ENCODE assay signal across 8 cellular contexts in genomic region chr3:185744997-185745843, GRCh38.
A peak's percentile ranks its signal among the peaks of the same experiment; 100 is the strongest.
DNase-seq lines count a peak whose midpoint lies in the region; ATAC-seq, FAIRE-seq and TF ChIP-seq lines count a peak whose summit lies in the region.

No MANE protein-coding gene starts in this region.

- H3K4me1 ChIP-seq in K562 (replicated peaks in 1 of 2; ENCODE audit: control insufficient read depth in 2 of 2, insufficient read depth in 2 of 2, low read length in 2 of 2): peaks cover 4 to 15% of the 10 kb centered on the region in 2 experiments; a peak in 4 of 5 replicates
- no peaks in the 10 kb centered on the region for H3K4me1 ChIP-seq in esophagus muscularis mucosa
- no peaks in the 10 kb centered on the region for H3K4me1 ChIP-seq in pancreas

- 50% methylated on average over 12 of the region's 12 CpGs for WGBS in K562 (ENCODE audit: insufficient coverage, low coverage, missing lambda C conversion rate)
- 44% methylated on average over 12 of the region's 12 CpGs for WGBS in esophagus muscularis mucosa
- WGBS in pancreas, 2 donors: 58 to 64% methylated on average over 12 of the region's 12 CpGs

- H3K4me2 ChIP-seq in K562 (ENCODE audit: insufficient read depth, low read length): no peak overlapping the region

- no peak for TF ChIP-seq POLR2A in K562 (conservative IDR thresholded peaks at IDR 0.05)
- no peak for TF ChIP-seq POLR2A in esophagus muscularis mucosa (IDR thresholded peaks at IDR 0.05; ENCODE audit: low read depth)

- CTCF ChIA-PET in K562 (lab: Yijun Ruan, JAX; ENCODE audit: low intra/inter-chr PET ratio): no interaction called here

- no peaks in the 10 kb centered on the region for H3K27me3 Mint-ChIP-seq in osteocyte (ENCODE audit: unreplicated experiment)

- DNase-seq in GM18507 (ENCODE audit: extremely low spot score, insufficient read length, low read depth): no peak
- DNase-seq in K562 (ENCODE audit: extremely low read depth in 1 of 4, low spot score in 3 of 4): no peak
- DNase-seq in osteocyte (ENCODE audit: extremely low spot score, unreplicated experiment): no peak
- no peak for DNase-seq in esophagus muscularis mucosa (ENCODE audit: extremely low spot score)
- DNase-seq in NCI-H1105 (lab: John Stamatoyannopoulos, UW): no peak
- DNase-seq in pancreas: no peak

- POLR2A ChIA-PET in K562 (lab: Yijun Ruan, JAX): interaction anchor here (0.5 to 2.5 kb wide), 5 partner anchors 10 to 171 kb away, joined by 3 to 18 read pairs (median 3); no protein-coding TSS in a partner anchor

- H3K9me3 ChIP-seq in K562 (replicated peaks; ENCODE audit: control insufficient read depth, insufficient read depth, low read depth, low read length) (no peaks in the 10 kb centered on the region), esophagus muscularis mucosa (no peaks in the 10 kb centered on the region), pancreas (no peaks in the 10 kb centered on the region)

- H3K27me3 ChIP-seq in K562 (ENCODE audit: control insufficient read depth in 2 of 2, insufficient read depth in 2 of 2, low read length in 2 of 2): no peaks in the 10 kb centered on the region
- H3K27me3 ChIP-seq in esophagus muscularis mucosa: peaks cover 0 to 7% (median 0%) of the 10 kb centered on the region in 4 donors
- H3K27me3 ChIP-seq in pancreas: no peaks in the 10 kb centered on the region

- TF ChIP-seq RAD21 in K562 (CRISPR knock-in tag; conservative IDR thresholded peaks at IDR 0.05 in 1 of 2, IDR thresholded peaks at IDR 0.05 in 1 of 2): no peak

- peaks cover 4% of the 10 kb centered on the region; the same call in 1 of the 2 replicates for H4K20me1 ChIP-seq in K562 (replicated peaks; ENCODE audit: control insufficient read depth, insufficient read depth, low read length)

- TF ChIP-seq EP300 in K562 (IDR thresholded peaks at IDR 0.05; ENCODE audit: low read length) (no peak), esophagus muscularis mucosa (IDR thresholded peaks at IDR 0.05) (no peak)

- FAIRE-seq in GM18507 (lab: Jason Lieb, UNC): peak; percentile 9
- FAIRE-seq in K562 (lab: Jason Lieb, UNC): peak; percentile 23
- no peak for FAIRE-seq in pancreas (lab: Jason Lieb, UNC)

- H3K9me3 Mint-ChIP-seq in osteocyte (ENCODE audit: unreplicated experiment): no peaks in the 10 kb centered on the region

- no peaks in the 10 kb centered on the region for H3K9me1 ChIP-seq in K562 (ENCODE audit: control insufficient read depth, insufficient read depth, low read length)

- H3K79me2 ChIP-seq in K562 (ENCODE audit: control insufficient read depth, insufficient read depth, low read length): peaks cover 58% of the 10 kb centered on the region

- H3K4me3 ChIP-seq in K562 (no peak overlapping the region), esophagus muscularis mucosa (no peak overlapping the region), pancreas (no peak overlapping the region)

- H3K36me3 ChIP-seq in K562 (ENCODE audit: control insufficient read depth, insufficient read depth, low read length): no peaks in the 10 kb centered on the region
- H3K36me3 ChIP-seq in esophagus muscularis mucosa: no peaks in the 10 kb centered on the region
- H3K36me3 ChIP-seq in pancreas: no peaks in the 10 kb centered on the region

- peaks cover 4% of the 10 kb centered on the region for H3K36me3 Mint-ChIP-seq in osteocyte (ENCODE audit: unreplicated experiment)

- H3K4me1 Mint-ChIP-seq in osteocyte (ENCODE audit: unreplicated experiment): peaks cover 41% of the 10 kb centered on the region

- H3K27ac ChIP-seq in K562 (ENCODE audit: extremely low read depth, low read depth, low read length): peak overlapping the region; percentile 23; the same call in 1 of the 3 replicates
- H3K27ac ChIP-seq in esophagus muscularis mucosa (replicated peaks in 1 of 4): no peak overlapping the region
- H3K27ac ChIP-seq in pancreas: no peak overlapping the region

- intact Hi-C loops in K562 (cut with micrococcal nuclease): no loop called here
- intact Hi-C loops in esophagus muscularis mucosa (cut with DNase I): no loop called here
- intact Hi-C loops in pancreas (cut with DNase I): no loop called here

- H3K27ac Mint-ChIP-seq in osteocyte (ENCODE audit: unreplicated experiment): peak overlapping the region; percentile 92

- no peak overlapping the region for H3K4me3 Mint-ChIP-seq in osteocyte (ENCODE audit: unreplicated experiment)

- in situ Hi-C loops in K562 (cut with MboI): no loop called here

- no peak for TF ChIP-seq CTCF in K562 (IDR thresholded peaks at IDR 0.05 in 2 of 3, conservative IDR thresholded peaks at IDR 0.05 in 1 of 3; ENCODE audit: insufficient read depth in 2 of 3, low read depth in 1 of 3, low read length in 3 of 3)
- no peak for TF ChIP-seq CTCF in osteocyte (IDR thresholded peaks at IDR 0.05)
- no peak for TF ChIP-seq CTCF in esophagus muscularis mucosa (IDR thresholded peaks at IDR 0.05)
- TF ChIP-seq CTCF in pancreas (IDR thresholded peaks at IDR 0.05): no peak

- peak overlapping the region in 1 of 2 experiments; percentile 63; a peak in 2 of 4 replicates for H3K9ac ChIP-seq in K562 (ENCODE audit: insufficient read depth in 1 of 2, low read depth in 2 of 2, low read length in 2 of 2)

- no peak overlapping the region for H2AFZ ChIP-seq in K562 (ENCODE audit: low read depth, low read length)

- no TSS peak for BruUV-seq in K562 (replicated peaks; lab: Mats Ljungman, UMichigan)

- ATAC-seq in HG03460 (IDR thresholded peaks at IDR 0.05; ENCODE audit: unreplicated experiment): peak; percentile 70
- peak; percentile 68 for ATAC-seq in K562
- no peak for ATAC-seq in HG03457 (IDR thresholded peaks at IDR 0.05; ENCODE audit: unreplicated experiment)
- no peak for ATAC-seq in pancreas

TF ChIP-seq in K562, 482 proteins besides CTCF, POLR2A, EP300 and RAD21:
- TF ChIP-seq DNMT1 (IDR thresholded peaks at IDR 0.05): no peak
- TF ChIP-seq EGR1 (conservative IDR thresholded peaks at IDR 0.05): peak; percentile 39

Comparison
In these comparisons a context has a peak if more than half of its experiments do, and no peak if none do; other contexts are left out.
1. ATAC-seq: peak in HG03460 (single experiment) and K562 (single experiment); none in HG03457 (single experiment) and pancreas (0 of 4).